ENCODE assay signal across 8 cellular contexts in the genomic region with DNA sequence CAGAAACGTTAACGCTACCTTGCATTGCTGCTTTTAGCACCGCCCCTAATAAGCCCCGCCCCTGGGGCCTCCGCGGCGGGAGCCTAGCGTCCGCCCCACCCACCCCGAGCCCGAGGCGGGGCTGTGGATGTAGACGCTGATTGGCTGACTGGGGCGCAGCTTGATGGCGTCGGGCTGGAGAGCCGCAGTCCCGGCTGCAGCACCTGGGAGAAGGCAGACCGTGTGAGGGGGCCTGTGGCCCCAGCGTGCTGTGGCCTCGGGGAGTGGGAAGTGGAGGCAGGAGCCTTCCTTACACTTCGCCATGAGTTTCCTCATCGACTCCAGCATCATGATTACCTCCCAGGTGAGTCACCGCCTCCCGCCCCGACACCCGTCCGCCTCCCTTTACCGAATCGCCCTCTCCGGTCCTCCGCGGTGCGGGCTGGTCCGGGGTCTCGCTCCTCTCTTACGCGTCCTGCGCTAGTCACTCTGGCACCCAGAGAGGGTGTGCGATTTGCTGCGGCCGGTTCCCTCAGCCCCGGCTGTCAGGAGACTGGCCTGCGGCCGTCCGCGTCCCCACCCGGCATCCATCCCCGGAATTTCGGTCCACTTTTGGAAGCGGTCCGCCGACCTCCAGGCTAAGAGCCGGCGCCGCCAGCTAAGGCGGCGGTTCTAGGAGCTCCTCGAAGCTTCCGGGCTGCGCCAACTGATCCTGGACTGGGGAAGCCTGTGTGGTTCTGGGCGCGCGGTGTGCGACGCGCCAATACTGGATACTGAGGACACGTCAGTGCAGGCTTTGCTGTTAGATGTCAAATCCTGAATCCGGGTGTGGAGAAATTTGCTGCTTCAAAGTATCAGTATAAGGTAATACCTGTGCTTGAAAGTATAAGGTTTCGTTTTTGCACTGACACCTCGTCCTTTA. TPM values are rescaled to one million over a fixed set of nuclear protein-coding genes. Genes with fewer than 3 reads are reported as not detected.
DNase-seq lines count a peak whose midpoint lies in the region; ATAC-seq, FAIRE-seq and TF ChIP-seq lines count a peak whose summit lies in the region.
"Not testable (repeated sequence)": the region's sequence is repeated elsewhere in the genome, so short reads cannot be mapped to it uniquely, and the experiment has no call there.

A gene (plus strand): TSS at position 156 of the 901 bp plus-strand sequence. CDS start 146 bp downstream, at position 302.

- TF ChIP-seq CTCF in A673 (conservative IDR thresholded peaks at IDR 0.05; ENCODE audit: low read depth, low read length); VCaP (conservative IDR thresholded peaks at IDR 0.05); mammary epithelial cell (conservative IDR thresholded peaks at IDR 0.05 in 1 of 2, IDR thresholded peaks at IDR 0.05 in 1 of 2; ENCODE audit: extremely low read depth in 1 of 2, insufficient read depth in 1 of 2, low read depth in 1 of 2, low read length in 2 of 2): not testable (repeated sequence)

- ATAC-seq in GM18868 (IDR thresholded peaks at IDR 0.05; ENCODE audit: unreplicated experiment): peak; percentile 95
- peak; percentile 89 for ATAC-seq in HG03108 (IDR thresholded peaks at IDR 0.05; ENCODE audit: unreplicated experiment)

- not testable (repeated sequence) for H4K20me1 ChIP-seq in mammary epithelial cell (ENCODE audit: insufficient read depth, low read length)

- 0% methylated on average over 4 of the region's 71 CpGs for WGBS in mammary epithelial cell (ENCODE audit: low coverage, missing lambda C conversion rate)
- WGBS in small intestine, 3 donors: 0 to 1% (median 0%) methylated on average over 47 to 56 of the region's 71 CpGs

- peaks cover 23% of the 10 kb centered on the region for H3K79me2 ChIP-seq in mammary epithelial cell (ENCODE audit: insufficient read depth, low read length)

- FAIRE-seq in small intestine (lab: Jason Lieb, UNC): peak; percentile 70

- H3K27ac ChIP-seq in A673 (ENCODE audit: low read depth, low read length, poor library complexity, severe bottlenecking): peak within 1 kb of the TSS; percentile 64
- H3K27ac ChIP-seq in VCaP: peak within 1 kb of the TSS; percentile 30; the same call in 1 of the 2 replicates
- H3K27ac ChIP-seq in mammary epithelial cell (ENCODE audit: insufficient read depth, low read depth, low read length): peak within 1 kb of the TSS; percentile 81
- H3K27ac ChIP-seq in small intestine (ENCODE audit: low read depth in 1 of 2, low read length in 1 of 2): peak within 1 kb of the TSS; percentile 80 to 92

- POLR2A ChIA-PET in A673 (lab: Charles Lee; ENCODE audit: low non-redundant PET): not testable (repeated sequence)

- intact Hi-C loops in A673 (cut with micrococcal nuclease; ENCODE audit: unreplicated experiment); mammary epithelial cell (cut with micrococcal nuclease): not testable (repeated sequence)

- peak within 1 kb of the TSS; percentile 70 for H3K9ac ChIP-seq in mammary epithelial cell (ENCODE audit: insufficient read depth, low read length)

- H2AFZ ChIP-seq in mammary epithelial cell (ENCODE audit: low read depth, low read length): peak within 1 kb of the TSS; percentile 95

- not testable (repeated sequence) for H3K4me1 ChIP-seq in A673 (ENCODE audit: insufficient read depth, low read length, poor library complexity, severe bottlenecking); mammary epithelial cell (ENCODE audit: insufficient read depth, low read length); small intestine (ENCODE audit: control insufficient read depth in 2 of 2, insufficient read depth in 1 of 2, low read depth in 1 of 2, low read length in 1 of 2)

- in situ Hi-C loops in mammary epithelial cell (cut with MboI; ENCODE audit: low sequenced_read_pairs in 2 of 2): not testable (repeated sequence)

- dilution Hi-C loops in mammary epithelial cell (cut with HindIII; ENCODE audit: low sequenced_read_pairs): not testable (repeated sequence)

- CTCF ChIA-PET in A673 (lab: Charles Lee): not testable (repeated sequence)
- CTCF ChIA-PET in mammary epithelial cell (lab: Charles Lee; ENCODE audit: low non-redundant PET): interaction anchor here (0.7 kb wide), 1 partner anchor 98 kb away, joined by 3 read pairs; no protein-coding TSS in a partner anchor

- H3K9me3 ChIP-seq in A673 (ENCODE audit: low read depth, low read length, poor library complexity, severe bottlenecking); mammary epithelial cell (replicated peaks; ENCODE audit: insufficient read depth, low read length); small intestine (ENCODE audit: control insufficient read depth, low read depth): not testable (repeated sequence)

- H3K4me3 ChIP-seq in A673 (ENCODE audit: low read depth, low read length, poor library complexity, severe bottlenecking): peak within 1 kb of the TSS; percentile 66
- H3K4me3 ChIP-seq in mammary epithelial cell (replicated peaks in 1 of 3; ENCODE audit: insufficient read depth in 1 of 3, low read depth in 2 of 3, low read length in 3 of 3): peak within 1 kb of the TSS; percentile 71 to 79 (median 78)
- peak within 1 kb of the TSS; percentile 72 to 83 for H3K4me3 ChIP-seq in small intestine (ENCODE audit: low read depth in 1 of 2, low read length in 2 of 2)

- H3K27me3 ChIP-seq in A673 (replicated peaks; ENCODE audit: insufficient read depth, low read depth, low read length, poor library complexity); mammary epithelial cell (ENCODE audit: insufficient read depth, low read length); small intestine (ENCODE audit: control insufficient read depth in 2 of 2, insufficient read depth in 2 of 2, low read length in 2 of 2): not testable (repeated sequence)

- not testable (repeated sequence) for BruUV-seq in A673 (replicated peaks; lab: Mats Ljungman, UMichigan); mammary epithelial cell (replicated peaks; lab: Mats Ljungman, UMichigan)

- DNase-seq in A673 (ENCODE audit: low spot score) (peak; percentile 94), NCI-H2196 (lab: John Stamatoyannopoulos, UW; ENCODE audit: unreplicated experiment) (peak; percentile 94), mammary epithelial cell (peak; percentile 90), iPS-NIHi11 (ENCODE audit: low spot score) (peak; percentile 83), small intestine (peak; percentile 95)

- H3K4me2 ChIP-seq in mammary epithelial cell (ENCODE audit: insufficient read depth, low read depth, low read length): peak within 1 kb of the TSS; percentile 90

- not testable (repeated sequence) for H3K36me3 ChIP-seq in A673 (ENCODE audit: insufficient read depth, low read length, poor library complexity, severe bottlenecking); mammary epithelial cell (ENCODE audit: insufficient read depth, low read length); small intestine (ENCODE audit: control insufficient read depth in 2 of 2, insufficient read depth in 2 of 2, low read length in 2 of 2)

RNA-seq across cellular contexts. Expression of the gene that starts here (rescaled TPM):
- total RNA-seq in A673 (2021): 31.3 and 32.4 TPM in 2 replicates
- 10 to 100 TPM; 29.1 to 42.7 TPM for total RNA-seq in mammary epithelial cell
- polyA plus RNA-seq in mammary epithelial cell: 20.4 TPM
- polyA minus RNA-seq in mammary epithelial cell: not detected
- 10 to 100 TPM; 16.5 to 26.2 (median 19.2) TPM for polyA plus RNA-seq in small intestine

Comparison
In these comparisons a context has a peak if more than half of its experiments do, and no peak if none do; other contexts are left out.
1. Peak in every context shown above with its lines: DNase-seq, ATAC-seq, H3K4me3 ChIP-seq and H3K27ac ChIP-seq.
2. H3K27ac ChIP-seq: peak in every context shown above with its lines; median percentile 86 in small intestine; 81 in mammary epithelial cell; 64 in A673; 30 in VCaP.